In the genomic region with DNA sequence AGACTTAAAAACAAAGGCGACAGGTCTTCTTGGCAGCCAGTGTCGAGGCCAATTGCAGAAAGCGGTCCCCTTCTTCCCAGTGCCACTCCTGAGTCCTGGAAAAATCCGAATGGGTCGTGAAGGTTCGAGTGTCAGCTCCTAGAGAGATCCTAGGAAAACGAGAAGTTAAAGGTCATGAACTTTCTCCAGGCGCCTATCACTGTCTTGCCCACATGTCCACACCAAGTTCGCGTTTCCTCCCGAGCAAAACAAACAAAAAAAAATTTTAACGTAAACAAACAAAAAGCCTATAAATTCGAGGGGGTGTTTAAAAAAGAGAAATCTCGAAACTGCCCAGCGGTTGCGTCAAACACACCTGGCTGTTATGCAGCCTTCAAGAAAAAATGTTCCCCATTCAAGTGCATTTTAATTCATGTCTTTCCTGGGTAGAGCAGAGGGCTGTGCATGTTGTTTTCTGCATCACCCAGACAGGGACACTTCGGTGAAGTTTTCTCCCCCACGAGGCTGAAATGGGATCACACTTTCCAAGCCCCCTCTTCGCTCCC, we compare ENCODE assay signal across 8 cellular contexts. TPM values are rescaled to one million over a fixed set of nuclear protein-coding genes. Genes with fewer than 3 reads are reported as not detected.
DNase-seq lines count a peak whose midpoint lies in the region; ATAC-seq and TF ChIP-seq lines count a peak whose summit lies in the region.

No MANE protein-coding gene starts in this region.

- H3K4me1 ChIP-seq in colonic mucosa, result peaks cover 7% of the 10 kb centered on the region

- DNase-seq in NCI-H82 (lab: John Stamatoyannopoulos, UW) (peak; percentile 43), NCI-H82 treated with DMSO at 0.1 percent for 48 hours (lab: John Stamatoyannopoulos, UW; ENCODE audit: unreplicated experiment) (no peak), LNCaP clone FGC (ENCODE audit: low read depth) (no peak), colonic mucosa (no peak), nephron progenitor cell (no peak), epidermal melanocyte (ENCODE audit: insufficient read length, low spot score) (no peak)
- DNase-seq in NK-92 treated with Interleukin-12 subunit alpha and Interleukin-12 subunit beta, amount 100 ng/mL, for 24 hours (lab: John Stamatoyannopoulos, UW), result no peak

- no peak overlapping the region for H3K4me3 Mint-ChIP-seq in nephron progenitor cell

- H3K9me3 Mint-ChIP-seq in nephron progenitor cell, result no peaks in the 10 kb centered on the region

- no peaks in the 10 kb centered on the region for H3K27me3 ChIP-seq in colonic mucosa

- H3K27ac ChIP-seq in colonic mucosa, result peak overlapping the region; percentile 90

- peaks cover 30% of the 10 kb centered on the region for H3K4me1 Mint-ChIP-seq in nephron progenitor cell

- H3K9ac ChIP-seq in colonic mucosa (ENCODE audit: low read depth in 2 of 2, low read length in 2 of 2), result peak overlapping the region; percentile 79 to 94

- no peaks in the 10 kb centered on the region for H3K27me3 Mint-ChIP-seq in nephron progenitor cell (ENCODE audit: low read depth, poor library complexity)

- ATAC-seq in HG03354 (IDR thresholded peaks at IDR 0.05; ENCODE audit: poor library complexity, severe bottlenecking, unreplicated experiment), result no peak

- no peaks in the 10 kb centered on the region for H3K9me3 ChIP-seq in colonic mucosa

- H3K4me3 ChIP-seq in LNCaP clone FGC (ENCODE audit: low read depth, low read length), result peak overlapping the region; percentile 76
- H3K4me3 ChIP-seq in colonic mucosa, result peak overlapping the region; percentile 60

- H3K36me3 Mint-ChIP-seq in nephron progenitor cell (ENCODE audit: low read depth), result no peaks in the 10 kb centered on the region

- TF ChIP-seq CTCF in LNCaP clone FGC (IDR thresholded peaks at IDR 0.05; ENCODE audit: control insufficient read depth, extremely low read depth, insufficient read depth) (no peak), colonic mucosa (IDR thresholded peaks at IDR 0.05) (no peak), nephron progenitor cell (IDR thresholded peaks at IDR 0.05) (no peak)

- H3K36me3 ChIP-seq in colonic mucosa, result no peaks in the 10 kb centered on the region

- H3K27ac Mint-ChIP-seq in nephron progenitor cell, result peak overlapping the region; percentile 96

- intact Hi-C loops in colonic mucosa (cut with DNase I), result loop anchor here (10.0 kb wide), 1 partner anchor 233 kb away; a partner anchor contains a TSS

RNA-seq across cellular contexts. Expression of a gene that starts 1.5 kb away (rescaled TPM):
- total RNA-seq in colonic mucosa, result 100 to 1,000 TPM in 1 of 2 donors, 10 to 100 TPM in 1; 84.9 to 107 TPM
